In the genomic region with DNA sequence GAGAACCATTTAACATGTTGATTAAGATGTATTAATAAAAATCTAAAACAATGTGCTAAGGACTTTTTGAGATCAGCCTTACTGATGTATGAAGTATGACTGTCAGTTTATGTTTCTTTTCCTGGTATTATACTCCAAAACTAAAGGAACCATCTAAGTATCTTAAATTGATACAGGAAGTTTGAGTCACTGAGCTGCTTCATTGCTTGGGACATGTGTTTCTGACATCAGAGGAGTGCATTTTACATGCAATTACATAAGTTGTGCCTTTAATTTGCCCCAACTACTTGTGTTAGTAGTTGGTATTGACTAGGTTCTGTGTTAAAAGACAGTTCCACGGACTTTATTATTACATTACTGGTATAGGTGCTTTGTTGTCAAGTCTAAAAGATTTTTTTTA, we compare ENCODE assay signal across 16 cellular contexts. TPM values are rescaled to one million over a fixed set of nuclear protein-coding genes. Genes with fewer than 3 reads are reported as not detected.
DNase-seq lines count a peak whose midpoint lies in the region; ATAC-seq and TF ChIP-seq lines count a peak whose summit lies in the region.
"Had no signal": no experiment of that assay in that cellular context is flagged by ENCODE, and none has a peak within 500 bp of the region (broad histone marks: within the 10 kb centered on the region; RNA-seq: fewer than 3 reads in every experiment).

No MANE protein-coding gene starts in this region.

- peaks cover 46% of the 10 kb centered on the region for H3K36me3 Mint-ChIP-seq in activated T-helper 2 cell treated with anti-CD3 and anti-CD28 coated beads, Interferon-gamma antibody, Interleukin-2, Interleukin-4, amounts not matched to agents 10 μg/mL and 5 μg/mL and 100 μg/mL, durations not matched to agents 14 hours and 24 hours and 36 hours (ENCODE audit: low read depth)
- peaks cover 77% of the 10 kb centered on the region for H3K36me3 Mint-ChIP-seq in CD8-positive, alpha-beta T cell

- DNase-seq in EH (ENCODE audit: low read depth) (peak; percentile 68), M059J (ENCODE audit: low read depth) (peak; percentile 18), cardiac fibroblast (ENCODE audit: low read depth in 2 of 2) (peak; percentile 48 to 71), kidney tubule cell (ENCODE audit: low spot score) (peak; percentile 55), Peyer's patch (no peak)
- DNase-seq in activated T-helper 2 cell treated with anti-CD3 and anti-CD28 coated beads, Interferon-gamma antibody, Interleukin-2, Interleukin-4, amounts not matched to agents 10 μg/mL and 5 μg/mL and 100 μg/mL, durations not matched to agents 14 hours and 24 hours and 36 hours (ENCODE audit: low spot score): no peak
- no peak for DNase-seq in CD8-positive, alpha-beta T cell
- DNase-seq: activated gamma-delta T cell; kidney; naive thymus-derived CD4-positive, alpha-beta T cell; right cardiac atrium; T-helper 17 cell had no signal

- H3K4me3 ChIP-seq in cardiac fibroblast (replicated peaks in 1 of 2; ENCODE audit: low read depth in 2 of 2, low read length in 2 of 2) (no peak overlapping the region), Peyer's patch (no peak overlapping the region)
- no peak overlapping the region for H3K4me3 ChIP-seq in CD8-positive, alpha-beta T cell (ENCODE audit: low read depth, low read length)

- no peak for TF ChIP-seq POLR2A in Peyer's patch (IDR thresholded peaks at IDR 0.05)

- CTCF ChIA-PET in CD8-positive, alpha-beta T cell (lab: Charles Lee): interaction anchor here (0.6 kb wide), 1 partner anchor 62 kb away, joined by 4 read pairs; no protein-coding TSS in a partner anchor

- no peaks in the 10 kb centered on the region for H3K9me3 Mint-ChIP-seq in activated T-helper 2 cell treated with anti-CD3 and anti-CD28 coated beads, Interferon-gamma antibody, Interleukin-2, Interleukin-4, amounts not matched to agents 10 μg/mL and 5 μg/mL and 100 μg/mL, durations not matched to agents 14 hours and 24 hours and 36 hours
- H3K9me3 Mint-ChIP-seq in CD8-positive, alpha-beta T cell: no peaks in the 10 kb centered on the region
- H3K9me3 Mint-ChIP-seq: naive thymus-derived CD4-positive, alpha-beta T cell had no signal

- TF ChIP-seq CTCF in cardiac fibroblast (IDR thresholded peaks at IDR 0.05; ENCODE audit: low read depth, low read length) (no peak), Peyer's patch (IDR thresholded peaks at IDR 0.05) (no peak)
- TF ChIP-seq CTCF in CD8-positive, alpha-beta T cell (IDR thresholded peaks at IDR 0.05): no peak

- no peak for ATAC-seq in HG03457 (IDR thresholded peaks at IDR 0.05; ENCODE audit: unreplicated experiment)
- ATAC-seq in CD8-positive, alpha-beta T cell: no peak
- ATAC-seq: foreskin keratinocyte; naive thymus-derived CD4-positive, alpha-beta T cell; right cardiac atrium; T-helper 17 cell had no signal

- POLR2A ChIA-PET in CD8-positive, alpha-beta T cell (lab: Charles Lee): no interaction called here

- no peak overlapping the region for H3K4me3 Mint-ChIP-seq in activated T-helper 2 cell treated with anti-CD3 and anti-CD28 coated beads, Interferon-gamma antibody, Interleukin-2, Interleukin-4, amounts not matched to agents 10 μg/mL and 5 μg/mL and 100 μg/mL, durations not matched to agents 14 hours and 24 hours and 36 hours (ENCODE audit: low read depth)
- H3K4me3 Mint-ChIP-seq in CD8-positive, alpha-beta T cell: no peak overlapping the region
- H3K4me3 Mint-ChIP-seq: naive thymus-derived CD4-positive, alpha-beta T cell; T-helper 17 cell had no signal

- no peaks in the 10 kb centered on the region for H3K4me1 ChIP-seq in Peyer's patch
- H3K4me1 ChIP-seq in CD8-positive, alpha-beta T cell (ENCODE audit: insufficient read depth, low read length): no peaks in the 10 kb centered on the region

- no peak overlapping the region for H3K27ac ChIP-seq in Peyer's patch
- H3K27ac ChIP-seq in CD8-positive, alpha-beta T cell (ENCODE audit: low read depth, low read length): no peak overlapping the region
- H3K27ac ChIP-seq: foreskin keratinocyte had no signal

- intact Hi-C loops in activated T-helper 2 cell treated with anti-CD3 and anti-CD28 coated beads, Interferon-gamma antibody, Interleukin-2, Interleukin-4, amounts not matched to agents 10 μg/mL and 5 μg/mL and 100 μg/mL, durations not matched to agents 14 hours and 24 hours and 36 hours (cut with micrococcal nuclease): no loop called here
- intact Hi-C loops in CD8-positive, alpha-beta T cell (cut with DNase I, micrococcal nuclease): no loop called here

- H3K9me3 ChIP-seq in Peyer's patch: no peaks in the 10 kb centered on the region
- H3K9me3 ChIP-seq in CD8-positive, alpha-beta T cell (ENCODE audit: low read length): no peaks in the 10 kb centered on the region

- no peaks in the 10 kb centered on the region for H3K27me3 ChIP-seq in Peyer's patch
- no peaks in the 10 kb centered on the region for H3K27me3 ChIP-seq in CD8-positive, alpha-beta T cell (ENCODE audit: insufficient read depth, low read length)
- H3K27me3 ChIP-seq: foreskin keratinocyte had no signal

- no peak overlapping the region for H3K27ac Mint-ChIP-seq in activated T-helper 2 cell treated with anti-CD3 and anti-CD28 coated beads, Interferon-gamma antibody, Interleukin-2, Interleukin-4, amounts not matched to agents 10 μg/mL and 5 μg/mL and 100 μg/mL, durations not matched to agents 14 hours and 24 hours and 36 hours
- no peak overlapping the region for H3K27ac Mint-ChIP-seq in CD8-positive, alpha-beta T cell
- H3K27ac Mint-ChIP-seq: T-helper 17 cell had no signal

- peaks cover 0 to 46% (median 0%) of the 10 kb centered on the region in 3 donors for H3K36me3 ChIP-seq in Peyer's patch
- H3K36me3 ChIP-seq in CD8-positive, alpha-beta T cell (ENCODE audit: insufficient read depth, low read length): peaks cover 37% of the 10 kb centered on the region

- H3K27me3 Mint-ChIP-seq in activated T-helper 2 cell treated with anti-CD3 and anti-CD28 coated beads, Interferon-gamma antibody, Interleukin-2, Interleukin-4, amounts not matched to agents 10 μg/mL and 5 μg/mL and 100 μg/mL, durations not matched to agents 14 hours and 24 hours and 36 hours (ENCODE audit: low read depth): no peaks in the 10 kb centered on the region
- H3K27me3 Mint-ChIP-seq in CD8-positive, alpha-beta T cell (ENCODE audit: low read depth): no peaks in the 10 kb centered on the region
- H3K27me3 Mint-ChIP-seq: naive thymus-derived CD4-positive, alpha-beta T cell; T-helper 17 cell had no signal

- peaks cover 2% of the 10 kb centered on the region for H3K4me1 Mint-ChIP-seq in activated T-helper 2 cell treated with anti-CD3 and anti-CD28 coated beads, Interferon-gamma antibody, Interleukin-2, Interleukin-4, amounts not matched to agents 10 μg/mL and 5 μg/mL and 100 μg/mL, durations not matched to agents 14 hours and 24 hours and 36 hours (ENCODE audit: low read depth)
- peaks cover 3% of the 10 kb centered on the region for H3K4me1 Mint-ChIP-seq in CD8-positive, alpha-beta T cell (ENCODE audit: low read depth)

RNA-seq across cellular contexts. Expression of a gene that starts 50.9 kb away (rescaled TPM):
- total RNA-seq in M059J (2014; rRNA removed; shearing (Covaris generic)): not detected in 2 replicates
- total RNA-seq in Peyer's patch: not detected
- 0.05 and 0.34 TPM in 2 replicates for total RNA-seq in activated T-helper 2 cell treated with anti-CD3 and anti-CD28 coated beads, Interferon-gamma antibody, Interleukin-2, Interleukin-4, amounts not matched to agents 10 μg/mL and 5 μg/mL and 100 μg/mL, durations not matched to agents 14 hours and 24 hours and 36 hours
- total RNA-seq in CD8-positive, alpha-beta T cell: under 1 TPM; 0.31 to 0.43 TPM
- total RNA-seq: cardiac septum, foreskin keratinocyte, kidney, right cardiac atrium, T-helper 17 cell, temporal lobe had no signal

RNA-seq across cellular contexts. Expression of a gene that starts 56.7 kb away (rescaled TPM):
- 28.5 and 36.1 TPM in 2 replicates for total RNA-seq in M059J (2014; rRNA removed; shearing (Covaris generic))
- total RNA-seq in Peyer's patch: 100 to 1,000 TPM; 128 to 163 (median 154) TPM
- total RNA-seq in activated T-helper 2 cell treated with anti-CD3 and anti-CD28 coated beads, Interferon-gamma antibody, Interleukin-2, Interleukin-4, amounts not matched to agents 10 μg/mL and 5 μg/mL and 100 μg/mL, durations not matched to agents 14 hours and 24 hours and 36 hours: 102 and 103 TPM in 2 replicates
- 100 to 1,000 TPM; 142 to 156 TPM for total RNA-seq in CD8-positive, alpha-beta T cell

Comparison
In these comparisons a context has a peak if more than half of its experiments do, and no peak if none do; other contexts are left out.
1. DNase-seq: peak in EH (single experiment), M059J (single experiment), cardiac fibroblast (2 of 2) and kidney tubule cell (single experiment); none in Peyer's patch (0 of 3), activated T-helper 2 cell treated with anti-CD3 and anti-CD28 coated beads, Interferon-gamma antibody, Interleukin-2, Interleukin-4, amounts not matched to agents 10 μg/mL and 5 μg/mL and 100 μg/mL, durations not matched to agents 14 hours and 24 hours and 36 hours (single experiment) and CD8-positive, alpha-beta T cell (0 of 7).